ENCODE assay signal across 1 cellular context in the genomic region with DNA sequence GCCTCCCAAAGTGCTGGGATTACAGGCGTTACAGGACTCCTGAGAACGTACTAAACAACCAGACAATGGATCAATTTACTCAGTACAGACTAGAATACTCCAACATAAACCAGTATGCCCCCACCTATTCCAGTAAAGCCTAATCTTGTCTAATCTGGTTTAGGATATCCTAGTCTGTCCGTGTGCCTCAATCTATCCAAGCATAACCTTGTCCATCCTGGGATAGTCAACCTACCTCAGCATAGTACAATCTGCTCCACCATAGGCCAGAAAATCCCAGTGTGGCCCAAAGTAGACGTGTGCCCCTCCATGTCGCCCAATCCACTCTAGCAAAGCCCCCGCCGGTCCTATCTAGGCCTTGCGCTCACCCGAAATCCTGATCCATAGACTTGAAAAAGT.
TF ChIP-seq lines count a peak whose summit lies in the region.

No MANE protein-coding gene starts in this region.

TF ChIP-seq in GM23338, 12 proteins besides CTCF, POLR2A, EP300 and RAD21 (continued from another document):
- TF ChIP-seq ZNF462 (CRISPR knock-in tag; IDR thresholded peaks at IDR 0.05), result no peak
- no peak for TF ChIP-seq ETS1 (IDR thresholded peaks at IDR 0.05)
- no peak for TF ChIP-seq POLR2AphosphoS5 (IDR thresholded peaks at IDR 0.05; ENCODE audit: low read depth)
- TF ChIP-seq ZNF331 (CRISPR knock-in tag; IDR thresholded peaks at IDR 0.05; ENCODE audit: low read depth), result no peak
- no peak for TF ChIP-seq CREB1 (CRISPR knock-in tag; IDR thresholded peaks at IDR 0.05; ENCODE audit: low read depth)
- TF ChIP-seq JUNB (IDR thresholded peaks at IDR 0.05; ENCODE audit: unreplicated experiment), result no peak
